Comparison of ENCODE assay signal across 10 cellular contexts in the genomic region with DNA sequence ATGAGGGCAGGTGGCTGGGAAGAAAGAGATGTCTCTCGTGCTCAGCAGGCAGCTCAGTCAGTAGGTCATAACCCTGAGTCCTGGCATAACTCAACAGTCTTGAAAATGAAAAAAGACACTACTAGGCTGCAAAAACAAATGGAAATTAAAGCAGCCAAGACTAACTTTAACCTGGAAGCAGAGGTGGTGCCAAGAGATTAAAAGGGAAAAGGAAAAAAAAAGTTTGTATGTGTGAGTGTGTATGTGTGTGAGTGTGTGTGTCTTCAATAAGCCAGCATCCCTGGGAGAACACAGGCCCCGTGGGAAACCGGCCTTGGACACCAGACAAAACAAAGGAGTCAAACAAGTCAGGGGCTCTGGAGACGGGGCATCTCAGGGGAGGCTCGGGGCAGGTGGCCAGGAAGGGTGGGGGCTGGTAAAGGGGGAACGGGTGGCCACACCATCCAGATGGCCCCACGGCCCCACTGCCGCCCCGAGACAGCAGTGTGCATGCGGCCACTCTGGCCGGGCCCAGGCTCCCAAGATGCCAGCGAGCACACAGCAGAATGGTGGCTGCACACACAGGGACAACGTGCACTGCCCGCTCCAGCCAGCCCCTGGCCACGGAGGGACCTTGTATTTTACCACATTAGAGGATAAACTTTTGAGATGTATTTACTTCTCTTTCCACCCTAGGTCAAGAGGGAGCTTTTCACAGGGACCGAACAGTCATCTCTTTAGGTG. TPM values are rescaled to one million over a fixed set of nuclear protein-coding genes. Genes with fewer than 3 reads are reported as not detected.
DNase-seq lines count a peak whose midpoint lies in the region; ATAC-seq and TF ChIP-seq lines count a peak whose summit lies in the region.
"Had no signal": no experiment of that assay in that cellular context is flagged by ENCODE, and none has a peak within 500 bp of the region (broad histone marks: within the 10 kb centered on the region; RNA-seq: fewer than 3 reads in every experiment).

No MANE protein-coding gene starts in this region.

- peak overlapping the region; percentile 80 to 100 (median 96) for H3K4me2 ChIP-seq in BLaER1 treated with 17β-estradiol and CSF1 and Interleukin-3, amounts not matched to agents 10 nM and 100 nM

- ATAC-seq in GM21423 (IDR thresholded peaks at IDR 0.05; ENCODE audit: unreplicated experiment) (no peak), HG02798 (IDR thresholded peaks at IDR 0.05; ENCODE audit: poor library complexity, unreplicated experiment) (no peak)
- ATAC-seq: PC-3 had no signal

- in situ Hi-C loops in astrocyte of the spinal cord (cut with HindIII; ENCODE audit: low sequenced_read_pairs) = no loop called here

- intact Hi-C loops in cardiac septum (cut with DNase I) = no loop called here
- intact Hi-C loops in ovary (cut with DNase I) = loop anchor here in 1 of 4 donors (10.0 kb wide), 1 partner anchor 78 kb away; a partner anchor contains a TSS

- DNase-seq in astrocyte of the spinal cord (ENCODE audit: low read depth, low spot score) (peak; percentile 48), cardiac septum (ENCODE audit: low spot score) (peak; percentile 75), ovary (peak in 3 of 5 donors; percentile 58 to 71 (median 58)), SKM-1 treated with dmso at 0.1 percent for 144 hours (lab: John Stamatoyannopoulos, UW; ENCODE audit: unreplicated experiment) (no peak), middle frontal gyrus (ENCODE audit: extremely low spot score, low spot score) (no peak)
- DNase-seq: activated CD4-positive, alpha-beta T cell treated with anti-CD3 and anti-CD28 coated beads, Interleukin-2, amount 10 ng/mL, durations not matched to agents 7 days and 5 days; PC-3 had no signal

- H3K27ac ChIP-seq in BLaER1 treated with 17β-estradiol and CSF1 and Interleukin-3, amounts not matched to agents 10 nM and 100 nM = peak overlapping the region; percentile 56 to 86 (median 77)
- H3K27ac ChIP-seq in ovary = no peak overlapping the region

- H3K36me3 ChIP-seq in BLaER1 treated with 17β-estradiol and CSF1 and Interleukin-3, amounts not matched to agents 10 nM and 100 nM = no peaks in the 10 kb centered on the region
- H3K36me3 ChIP-seq in ovary = no peaks in the 10 kb centered on the region

- peaks cover 52 to 100% (median 97%) of the 10 kb centered on the region in 11 experiments for H4K20me1 ChIP-seq in BLaER1 treated with 17β-estradiol and CSF1 and Interleukin-3, amounts not matched to agents 10 nM and 100 nM

- TF ChIP-seq CTCF in astrocyte of the spinal cord (IDR thresholded peaks at IDR 0.05; ENCODE audit: low read depth, low read length) (no peak), ovary (IDR thresholded peaks at IDR 0.05) (no peak)

- TF ChIP-seq POLR2A in ovary (IDR thresholded peaks at IDR 0.05) = no peak

- H3K4me3 ChIP-seq in BLaER1 treated with 17β-estradiol and CSF1 and Interleukin-3, amounts not matched to agents 10 nM and 100 nM = peak overlapping the region in 8 of 10 experiments; percentile 6 to 53 (median 26); a peak in 10 of 20 replicates
- H3K4me3 ChIP-seq in astrocyte of the spinal cord (ENCODE audit: low read depth, low read length) (no peak overlapping the region), ovary (no peak overlapping the region)

- H3K9me3 ChIP-seq in BLaER1 treated with 17β-estradiol and CSF1 and Interleukin-3, amounts not matched to agents 10 nM and 100 nM (replicated peaks in 1 of 11) = no peaks in the 10 kb centered on the region
- H3K9me3 ChIP-seq in ovary = no peaks in the 10 kb centered on the region

- no peak for TF ChIP-seq EP300 in ovary (IDR thresholded peaks at IDR 0.05)

- H3K27me3 ChIP-seq in BLaER1 treated with 17β-estradiol and CSF1 and Interleukin-3, amounts not matched to agents 10 nM and 100 nM = no peaks in the 10 kb centered on the region; a peak in 2 of 22 replicates
- no peaks in the 10 kb centered on the region for H3K27me3 ChIP-seq in ovary

- peaks cover 100% of the 10 kb centered on the region in 10 experiments for H3K4me1 ChIP-seq in BLaER1 treated with 17β-estradiol and CSF1 and Interleukin-3, amounts not matched to agents 10 nM and 100 nM
- H3K4me1 ChIP-seq in ovary (ENCODE audit: insufficient read depth) = peaks cover 26% of the 10 kb centered on the region

- H3K9ac ChIP-seq in BLaER1 treated with 17β-estradiol and CSF1 and Interleukin-3, amounts not matched to agents 10 nM and 100 nM = peak overlapping the region; percentile 48 to 77 (median 72); a peak in 21 of 22 replicates

- WGBS in ovary, 3 donors = 25 to 39% (median 37%) methylated on average over 15 to 16 of the region's 16 CpGs

RNA-seq across cellular contexts. Expression of a gene that starts 23.8 kb away (rescaled TPM):
- 35.6 TPM for total RNA-seq in cardiac septum
- total RNA-seq in ovary = 10 to 100 TPM; 41.8 to 96.2 (median 87.4) TPM
- polyA plus RNA-seq in ovary = 10 to 100 TPM; 35.8 to 69.2 TPM

Comparison
In these comparisons a context has a peak if more than half of its experiments do, and no peak if none do; other contexts are left out.
1. H3K27ac ChIP-seq: peak in BLaER1 treated with 17β-estradiol and CSF1 and Interleukin-3, amounts not matched to agents 10 nM and 100 nM (11 of 11); none in ovary (0 of 2).
2. H3K4me3 ChIP-seq: peak in BLaER1 treated with 17β-estradiol and CSF1 and Interleukin-3, amounts not matched to agents 10 nM and 100 nM (8 of 10); none in astrocyte of the spinal cord (single experiment) and ovary (single experiment).
3. DNase-seq: peak in astrocyte of the spinal cord (single experiment), cardiac septum (single experiment) and ovary (3 of 5); none in SKM-1 treated with dmso at 0.1 percent for 144 hours (single experiment) and middle frontal gyrus (single experiment).